In genomic region chr16:85675528-85675927, GRCh38 we compare ENCODE assay signal across 8 cellular contexts. TPM values are rescaled to one million over a fixed set of nuclear protein-coding genes. Genes with fewer than 3 reads are reported as not detected.
DNase-seq lines count a peak whose midpoint lies in the region; ATAC-seq and TF ChIP-seq lines count a peak whose summit lies in the region.

No MANE protein-coding gene starts in this region.

- no peaks in the 10 kb centered on the region for H3K27me3 Mint-ChIP-seq in activated naive CD4-positive, alpha-beta T cell treated with anti-CD3 and anti-CD28 coated beads, Interleukin-2, amount 50 U/mL, for 24 hours
- H3K27me3 Mint-ChIP-seq in endodermal cell (ENCODE audit: insufficient read depth), result no peaks in the 10 kb centered on the region

- no peak for DNase-seq in activated naive CD4-positive, alpha-beta T cell treated with Interleukin-2 at 50 U/mL for 16 hours
- DNase-seq in NOMO-1 treated with DMSO at 0.1 percent for 48 hours (lab: John Stamatoyannopoulos, UW; ENCODE audit: unreplicated experiment) (peak; percentile 31), endodermal cell (no peak), islet precursor cell (no peak)
- no peak for DNase-seq in stimulated activated effector memory CD8-positive, alpha-beta T cell treated with anti-CD3 and anti-CD28 coated beads, Interleukin-12 subunit alpha, Interleukin-12 subunit beta, amount 100 ng/mL, for 72 hours (ENCODE audit: low spot score in 2 of 2)
- no peak for DNase-seq in activated CD8-positive, alpha-beta memory T cell treated with anti-CD3 and anti-CD28 coated beads, Interleukin-2, amount 50 U/mL, for 4 hours

- H3K9me3 ChIP-seq in endodermal cell (ENCODE audit: control insufficient read depth, low read length), result no peaks in the 10 kb centered on the region

- H3K36me3 ChIP-seq in endodermal cell (ENCODE audit: control insufficient read depth, insufficient read depth, low read length), result peaks cover 76% of the 10 kb centered on the region

- H3K4me3 ChIP-seq in endodermal cell (ENCODE audit: low read length), result no peak overlapping the region

- H3K27ac ChIP-seq in endodermal cell (ENCODE audit: low read depth, low read length), result no peak overlapping the region

- no peaks in the 10 kb centered on the region for H3K4me1 Mint-ChIP-seq in activated naive CD4-positive, alpha-beta T cell treated with anti-CD3 and anti-CD28 coated beads, Interleukin-2, amount 50 U/mL, for 24 hours
- no peaks in the 10 kb centered on the region for H3K4me1 Mint-ChIP-seq in endodermal cell
- peaks cover 13% of the 10 kb centered on the region for H3K4me1 Mint-ChIP-seq in stimulated activated effector memory CD8-positive, alpha-beta T cell treated with anti-CD3 and anti-CD28 coated beads, Interleukin-12 subunit alpha, Interleukin-12 subunit beta, amount 100 ng/mL, for 72 hours

- 50% methylated on average over 1 of the region's 1 CpG for WGBS in endodermal cell (ENCODE audit: insufficient coverage in 1 of 2, insufficient read length in 1 of 2), 2 experiments

- H3K9ac ChIP-seq in endodermal cell (ENCODE audit: extremely low read depth, low read length, poor library complexity, severe bottlenecking), result no peak overlapping the region

- peaks cover 5% of the 10 kb centered on the region for H3K36me3 Mint-ChIP-seq in activated naive CD4-positive, alpha-beta T cell treated with anti-CD3 and anti-CD28 coated beads, Interleukin-2, amount 50 U/mL, for 24 hours
- peaks cover 67% of the 10 kb centered on the region for H3K36me3 Mint-ChIP-seq in endodermal cell (ENCODE audit: low read depth)
- H3K36me3 Mint-ChIP-seq in stimulated activated effector memory CD8-positive, alpha-beta T cell treated with anti-CD3 and anti-CD28 coated beads, Interleukin-12 subunit alpha, Interleukin-12 subunit beta, amount 100 ng/mL, for 72 hours, result peaks cover 100% of the 10 kb centered on the region

- H3K27ac Mint-ChIP-seq in activated naive CD4-positive, alpha-beta T cell treated with anti-CD3 and anti-CD28 coated beads, Interleukin-2, amount 50 U/mL, for 24 hours, result peak overlapping the region; percentile 35
- H3K27ac Mint-ChIP-seq in endodermal cell, result peak overlapping the region; percentile 44
- H3K27ac Mint-ChIP-seq in stimulated activated effector memory CD8-positive, alpha-beta T cell treated with anti-CD3 and anti-CD28 coated beads, Interleukin-12 subunit alpha, Interleukin-12 subunit beta, amount 100 ng/mL, for 72 hours, result peak overlapping the region; percentile 81

- H3K4me1 ChIP-seq in endodermal cell (ENCODE audit: control insufficient read depth, insufficient read depth, low read length), result no peaks in the 10 kb centered on the region

- no peak for ATAC-seq in stimulated activated effector memory CD8-positive, alpha-beta T cell treated with anti-CD3 and anti-CD28 coated beads, Interleukin-12 subunit alpha, Interleukin-12 subunit beta, amount 100 ng/mL, for 72 hours
- ATAC-seq in GM21515 (IDR thresholded peaks at IDR 0.05; ENCODE audit: unreplicated experiment), result no peak

- H3K9me3 Mint-ChIP-seq in activated naive CD4-positive, alpha-beta T cell treated with anti-CD3 and anti-CD28 coated beads, Interleukin-2, amount 50 U/mL, for 24 hours, result no peaks in the 10 kb centered on the region
- H3K9me3 Mint-ChIP-seq in endodermal cell, result no peaks in the 10 kb centered on the region
- H3K9me3 Mint-ChIP-seq in stimulated activated effector memory CD8-positive, alpha-beta T cell treated with anti-CD3 and anti-CD28 coated beads, Interleukin-12 subunit alpha, Interleukin-12 subunit beta, amount 100 ng/mL, for 72 hours, result no peaks in the 10 kb centered on the region

- peak; percentile 73 for TF ChIP-seq CTCF in endodermal cell (conservative IDR thresholded peaks at IDR 0.05)

- H3K27me3 ChIP-seq in endodermal cell (ENCODE audit: control insufficient read depth, insufficient read depth, low read length, poor library complexity, severe bottlenecking), result no peaks in the 10 kb centered on the region

- H3K4me3 Mint-ChIP-seq in activated naive CD4-positive, alpha-beta T cell treated with anti-CD3 and anti-CD28 coated beads, Interleukin-2, amount 50 U/mL, for 24 hours, result no peak overlapping the region
- H3K4me3 Mint-ChIP-seq in endodermal cell, result no peak overlapping the region
- no peak overlapping the region for H3K4me3 Mint-ChIP-seq in stimulated activated effector memory CD8-positive, alpha-beta T cell treated with anti-CD3 and anti-CD28 coated beads, Interleukin-12 subunit alpha, Interleukin-12 subunit beta, amount 100 ng/mL, for 72 hours

RNA-seq across cellular contexts. Expression of gene GINS2, which starts 13.2 kb away (rescaled TPM):
- total RNA-seq in endodermal cell, result 10 to 100 TPM; 32.8 to 42.3 TPM
- 31.2 TPM for polyA plus RNA-seq in endodermal cell (2013, experiment 1 of 2)
- polyA plus RNA-seq in endodermal cell (2013, experiment 2 of 2), result 30.9 TPM
